In the genomic region with DNA sequence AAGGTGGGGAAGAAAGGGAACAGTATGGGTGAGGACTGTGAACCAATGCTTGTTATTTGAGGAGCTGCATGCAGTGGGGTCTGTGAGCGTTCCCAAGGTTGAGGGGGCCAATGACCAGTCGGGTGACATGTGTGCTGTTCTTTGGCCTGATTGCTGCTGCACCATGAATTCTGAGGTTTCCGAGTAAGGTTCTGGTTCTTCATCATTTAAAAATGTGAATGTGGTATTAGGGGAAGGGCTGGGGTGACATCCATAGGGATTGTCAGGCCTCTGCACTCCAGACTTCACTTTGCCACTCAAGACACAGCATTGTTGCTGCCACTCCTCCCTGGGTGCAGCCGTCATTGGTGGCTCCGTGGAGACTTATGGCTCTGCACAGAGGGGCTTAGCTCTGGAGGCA, we compare ENCODE assay signal across 27 cellular contexts. TPM values are rescaled to one million over a fixed set of nuclear protein-coding genes. Genes with fewer than 3 reads are reported as not detected.
"Had no signal": no experiment of that assay in that cellular context is flagged by ENCODE, and none has a peak within 500 bp of the region (broad histone marks: within the 10 kb centered on the region; RNA-seq: fewer than 3 reads in every experiment).

No MANE protein-coding gene starts in this region.

- H3K9me3 ChIP-seq: breast epithelium, esophagus squamous epithelium, neutrophil, ovary, prostate gland, sigmoid colon, stomach, thyroid gland had no signal

- H3K27ac Mint-ChIP-seq: activated naive CD4-positive, alpha-beta T cell treated with anti-CD3 and anti-CD28 coated beads, Interleukin-2, amount 50 U/mL, for 72 hours; activated T-cell treated with anti-CD3 and anti-CD28 coated beads, Interleukin-2, amount 50 U/mL, for 72 hours; dendritic cell treated with granulocyte-macrophage colony-stimulating factor and Interleukin-4, amounts not matched to agents 40 ng/mL and 50 ng/mL, for 4 days; naive thymus-derived CD8-positive, alpha-beta T cell; stimulated activated naive B cell treated with anti-CD40 and anti-IgM and Interleukin-4, amounts not matched to agents 10 μg/mL and 1 μg/mL and 100 μg/mL, for 72 hours had no signal

- H3K9me3 Mint-ChIP-seq: activated naive CD4-positive, alpha-beta T cell treated with anti-CD3 and anti-CD28 coated beads, Interleukin-2, amount 50 U/mL, for 72 hours; activated T-cell treated with anti-CD3 and anti-CD28 coated beads, Interleukin-2, amount 50 U/mL, for 72 hours; dendritic cell treated with granulocyte-macrophage colony-stimulating factor and Interleukin-4, amounts not matched to agents 40 ng/mL and 50 ng/mL, for 4 days; stimulated activated naive B cell treated with anti-CD40 and anti-IgM and Interleukin-4, amounts not matched to agents 10 μg/mL and 1 μg/mL and 100 μg/mL, for 72 hours had no signal

- ATAC-seq: activated naive CD4-positive, alpha-beta T cell treated with anti-CD3 and anti-CD28 coated beads, Interleukin-2, amount 50 U/mL, for 72 hours; activated T-cell treated with anti-CD3 and anti-CD28 coated beads, Interleukin-2, amount 50 U/mL, for 72 hours; left lobe of liver; naive thymus-derived CD8-positive, alpha-beta T cell; stimulated activated naive B cell treated with anti-CD40 and anti-IgM and Interleukin-4, amounts not matched to agents 10 μg/mL and 1 μg/mL and 100 μg/mL, for 72 hours had no signal

- H3K27ac ChIP-seq: breast epithelium, neutrophil, ovary, prostate gland, stomach had no signal

- DNase-seq: activated CD4-positive, alpha-beta T cell treated with anti-CD3 and anti-CD28 coated beads for 4 hours; activated CD4-positive, alpha-beta T cell treated with anti-CD3 and anti-CD28 coated beads, Interleukin-2, amount 50 U/mL, for 4 hours; activated naive CD4-positive, alpha-beta T cell; activated T-cell treated with anti-CD3 and anti-CD28 coated beads for 4 hours; activated T-cell treated with anti-CD3 and anti-CD28 coated beads, Interleukin-2, amount 50 U/mL, for 72 hours; central memory CD4-positive, alpha-beta T cell; esophagus squamous epithelium; foreskin melanocyte; heart right ventricle; kidney glomerular epithelial cell; naive thymus-derived CD8-positive, alpha-beta T cell; ovary; retina; sigmoid colon; stimulated activated CD4-positive, alpha-beta T cell treated with anti-CD3 and anti-CD28 coated beads, Interleukin-1b, Interleukin-23, amount 100 ng/mL, for 48 hours; stimulated activated naive B cell treated with anti-CD40 and anti-IgM and Interleukin-4, amounts not matched to agents 10 μg/mL and 1 μg/mL and 100 μg/mL, for 72 hours; stomach; T-helper 1 cell had no signal

- H3K4me1 Mint-ChIP-seq: naive thymus-derived CD8-positive, alpha-beta T cell; stimulated activated naive B cell treated with anti-CD40 and anti-IgM and Interleukin-4, amounts not matched to agents 10 μg/mL and 1 μg/mL and 100 μg/mL, for 72 hours had no signal

- H3K27me3 ChIP-seq: breast epithelium, esophagus squamous epithelium, heart right ventricle, neutrophil, ovary, sigmoid colon, stomach, thyroid gland had no signal

- H3K27me3 Mint-ChIP-seq: dendritic cell treated with granulocyte-macrophage colony-stimulating factor and Interleukin-4, amounts not matched to agents 40 ng/mL and 50 ng/mL, for 4 days; stimulated activated naive B cell treated with anti-CD40 and anti-IgM and Interleukin-4, amounts not matched to agents 10 μg/mL and 1 μg/mL and 100 μg/mL, for 72 hours had no signal

- H3K36me3 ChIP-seq: breast epithelium, heart right ventricle, neutrophil, ovary, prostate gland, sigmoid colon, thyroid gland had no signal

- H3K4me2 ChIP-seq: smooth muscle cell had no signal

- H3K36me3 Mint-ChIP-seq: stimulated activated naive B cell treated with anti-CD40 and anti-IgM and Interleukin-4, amounts not matched to agents 10 μg/mL and 1 μg/mL and 100 μg/mL, for 72 hours had no signal

- H3K4me3 Mint-ChIP-seq: activated T-cell treated with anti-CD3 and anti-CD28 coated beads, Interleukin-2, amount 50 U/mL, for 72 hours; dendritic cell treated with granulocyte-macrophage colony-stimulating factor and Interleukin-4, amounts not matched to agents 40 ng/mL and 50 ng/mL, for 4 days; naive thymus-derived CD8-positive, alpha-beta T cell; stimulated activated naive B cell treated with anti-CD40 and anti-IgM and Interleukin-4, amounts not matched to agents 10 μg/mL and 1 μg/mL and 100 μg/mL, for 72 hours had no signal

- H3K4me1 ChIP-seq: breast epithelium, prostate gland had no signal

- H3K4me3 ChIP-seq: breast epithelium, esophagus squamous epithelium, heart right ventricle, lung, ovary, prostate gland, sigmoid colon, smooth muscle cell, stomach, thyroid gland had no signal

RNA-seq across cellular contexts. Expression of a gene that starts 51.6 kb away (rescaled TPM):
- total RNA-seq: activated naive CD4-positive, alpha-beta T cell treated with anti-CD3 and anti-CD28 coated beads, Interleukin-2, amount 50 U/mL, for 72 hours; naive thymus-derived CD8-positive, alpha-beta T cell had no signal
